13 cellular contexts compared by ENCODE assay signal in genomic region chr1:204462229-204462561, GRCh38. TPM values are rescaled to one million over a fixed set of nuclear protein-coding genes. Genes with fewer than 3 reads are reported as not detected.
DNase-seq lines count a peak whose midpoint lies in the region; ATAC-seq, FAIRE-seq and TF ChIP-seq lines count a peak whose summit lies in the region.
"Had no signal": no experiment of that assay in that cellular context is flagged by ENCODE, and none has a peak within 500 bp of the region (broad histone marks: within the 10 kb centered on the region; RNA-seq: fewer than 3 reads in every experiment).

No MANE protein-coding gene starts in this region.

- in situ Hi-C loops in K562 (cut with MboI): no loop called here

- peak overlapping the region; percentile 78 to 99 (median 93) for H3K4me2 ChIP-seq in BLaER1 treated with 17β-estradiol and CSF1 and Interleukin-3, amounts not matched to agents 10 nM and 100 nM
- H3K4me2 ChIP-seq in DND-41 (ENCODE audit: insufficient read depth, low read length): peak overlapping the region; percentile 50
- no peak overlapping the region for H3K4me2 ChIP-seq in K562 (ENCODE audit: insufficient read depth, low read length)

- DNase-seq in DND-41: no peak
- DNase-seq in K562 (ENCODE audit: extremely low read depth in 1 of 4, low spot score in 3 of 4): peak; percentile 49 to 55 (median 52)
- DNase-seq in ecto neural progenitor cell (ENCODE audit: low spot score): no peak
- DNase-seq in central memory CD4-positive, alpha-beta T cell: no peak
- no peak for DNase-seq in NCI-H446 (lab: John Stamatoyannopoulos, UW)
- DNase-seq: cerebellar nuclear complex, HFFc6, NCI-H1105 treated with DMSO at 0.1 percent for 48 hours, NCI-H446 treated with DMSO at 0.1 percent for 48 hours, RPMI8226 had no signal

- H3K79me2 ChIP-seq in DND-41 (ENCODE audit: insufficient read depth, low read length) (no peaks in the 10 kb centered on the region), K562 (ENCODE audit: control insufficient read depth, insufficient read depth, low read length) (no peaks in the 10 kb centered on the region)

- no peak for TF ChIP-seq EP300 in K562 (IDR thresholded peaks at IDR 0.05; ENCODE audit: low read length)

- H3K4me1 ChIP-seq in BLaER1 treated with 17β-estradiol and CSF1 and Interleukin-3, amounts not matched to agents 10 nM and 100 nM: peaks cover 83 to 99% (median 98%) of the 10 kb centered on the region in 10 experiments
- peaks cover 68% of the 10 kb centered on the region for H3K4me1 ChIP-seq in DND-41 (ENCODE audit: insufficient read depth, low read length)
- peaks cover 38 to 56% of the 10 kb centered on the region in 2 experiments for H3K4me1 ChIP-seq in K562 (replicated peaks in 1 of 2; ENCODE audit: control insufficient read depth in 2 of 2, insufficient read depth in 2 of 2, low read length in 2 of 2)
- H3K4me1 ChIP-seq in mucosa of stomach (ENCODE audit: control insufficient read depth, insufficient read depth, low read length): peaks cover 16% of the 10 kb centered on the region

- H3K9me1 ChIP-seq in K562 (ENCODE audit: control insufficient read depth, insufficient read depth, low read length): no peaks in the 10 kb centered on the region

- TF ChIP-seq CTCF in DND-41 (IDR thresholded peaks at IDR 0.05; ENCODE audit: borderline replicate concordance, extremely low read depth, low read length, poor library complexity, severe bottlenecking) (no peak), K562 (IDR thresholded peaks at IDR 0.05 in 2 of 3, conservative IDR thresholded peaks at IDR 0.05 in 1 of 3; ENCODE audit: insufficient read depth in 2 of 3, low read depth in 1 of 3, low read length in 3 of 3) (no peak)

- H3K9me3 ChIP-seq in BLaER1 treated with 17β-estradiol and CSF1 and Interleukin-3, amounts not matched to agents 10 nM and 100 nM (replicated peaks in 1 of 11): no peaks in the 10 kb centered on the region
- no peaks in the 10 kb centered on the region for H3K9me3 ChIP-seq in DND-41 (ENCODE audit: insufficient read depth, low read length, severe bottlenecking)
- no peaks in the 10 kb centered on the region for H3K9me3 ChIP-seq in K562 (replicated peaks; ENCODE audit: control insufficient read depth, insufficient read depth, low read depth, low read length)
- no peaks in the 10 kb centered on the region for H3K9me3 ChIP-seq in mucosa of stomach (ENCODE audit: control insufficient read depth, low read length)
- H3K9me3 ChIP-seq: suprapubic skin had no signal

- TF ChIP-seq POLR2A in K562 (conservative IDR thresholded peaks at IDR 0.05): no peak

- peak overlapping the region; percentile 80 to 96 (median 91); a peak in 21 of 22 replicates for H3K27ac ChIP-seq in BLaER1 treated with 17β-estradiol and CSF1 and Interleukin-3, amounts not matched to agents 10 nM and 100 nM
- H3K27ac ChIP-seq in DND-41 (ENCODE audit: low read length) (peak overlapping the region; percentile 85), K562 (ENCODE audit: extremely low read depth, low read depth, low read length) (no peak overlapping the region)

- H2AFZ ChIP-seq in DND-41 (ENCODE audit: low read depth, low read length) (no peak overlapping the region), K562 (ENCODE audit: low read depth, low read length) (no peak overlapping the region)

- 11% methylated on average over 4 of the region's 4 CpGs for WGBS in K562 (ENCODE audit: insufficient coverage, low coverage, missing lambda C conversion rate)

- POLR2A ChIA-PET in K562 (lab: Yijun Ruan, JAX): interaction anchor here (1.2 to 2.1 kb wide), 3 partner anchors 12 to 31 kb away, joined by 3 to 5 read pairs (median 3); no protein-coding TSS in a partner anchor

- peak overlapping the region in 8 of 10 experiments; percentile 26 to 61 (median 48); a peak in 13 of 20 replicates for H3K4me3 ChIP-seq in BLaER1 treated with 17β-estradiol and CSF1 and Interleukin-3, amounts not matched to agents 10 nM and 100 nM
- peak overlapping the region in 1 of 2 experiments; percentile 17; a peak in 1 of 4 replicates for H3K4me3 ChIP-seq in DND-41 (ENCODE audit: low read depth in 1 of 2, low read length in 2 of 2)
- no peak overlapping the region for H3K4me3 ChIP-seq in K562
- H3K4me3 ChIP-seq in mucosa of stomach (ENCODE audit: low read length): no peak overlapping the region
- H3K4me3 ChIP-seq: suprapubic skin had no signal

- intact Hi-C loops in K562 (cut with micrococcal nuclease): no loop called here

- peaks cover 0 to 23% (median 0%) of the 10 kb centered on the region in 11 experiments; a peak in 5 of 22 replicates for H4K20me1 ChIP-seq in BLaER1 treated with 17β-estradiol and CSF1 and Interleukin-3, amounts not matched to agents 10 nM and 100 nM
- H4K20me1 ChIP-seq in DND-41 (ENCODE audit: insufficient read depth, low read length): peaks cover 8% of the 10 kb centered on the region; the same call in 1 of the 2 replicates
- no peaks in the 10 kb centered on the region for H4K20me1 ChIP-seq in K562 (replicated peaks; ENCODE audit: control insufficient read depth, insufficient read depth, low read length)

- peak; percentile 3; the same call in 1 of the 3 replicates for ATAC-seq in DND-41 (ENCODE audit: insufficient read depth, low read depth)
- peak; percentile 16; the same call in 2 of the 3 replicates for ATAC-seq in K562

- peaks cover 29 to 67% (median 48%) of the 10 kb centered on the region in 11 experiments for H3K36me3 ChIP-seq in BLaER1 treated with 17β-estradiol and CSF1 and Interleukin-3, amounts not matched to agents 10 nM and 100 nM
- H3K36me3 ChIP-seq in DND-41 (ENCODE audit: insufficient read depth, low read length) (peaks cover 55% of the 10 kb centered on the region), K562 (ENCODE audit: control insufficient read depth, insufficient read depth, low read length) (no peaks in the 10 kb centered on the region), mucosa of stomach (ENCODE audit: control insufficient read depth, insufficient read depth, low read length) (peaks cover 18% of the 10 kb centered on the region)

- BruUV-seq in K562 (replicated peaks; lab: Mats Ljungman, UMichigan): no TSS peak

- H3K27me3 ChIP-seq in BLaER1 treated with 17β-estradiol and CSF1 and Interleukin-3, amounts not matched to agents 10 nM and 100 nM: no peaks in the 10 kb centered on the region
- no peaks in the 10 kb centered on the region for H3K27me3 ChIP-seq in DND-41 (ENCODE audit: insufficient read depth, low read length, poor library complexity)
- peaks cover 6 to 14% of the 10 kb centered on the region in 2 experiments for H3K27me3 ChIP-seq in K562 (ENCODE audit: control insufficient read depth in 2 of 2, insufficient read depth in 2 of 2, low read length in 2 of 2)
- no peaks in the 10 kb centered on the region for H3K27me3 ChIP-seq in mucosa of stomach (ENCODE audit: control insufficient read depth, insufficient read depth, low read length)
- H3K27me3 ChIP-seq: suprapubic skin had no signal

- FAIRE-seq in K562 (lab: Jason Lieb, UNC): no peak

- CTCF ChIA-PET in K562 (lab: Yijun Ruan, JAX; ENCODE audit: low intra/inter-chr PET ratio): no interaction called here

- no peak for TF ChIP-seq RAD21 in K562 (CRISPR knock-in tag; conservative IDR thresholded peaks at IDR 0.05 in 1 of 2, IDR thresholded peaks at IDR 0.05 in 1 of 2)

- H3K9ac ChIP-seq in BLaER1 treated with 17β-estradiol and CSF1 and Interleukin-3, amounts not matched to agents 10 nM and 100 nM: peak overlapping the region; percentile 72 to 85 (median 81); a peak in 21 of 22 replicates
- H3K9ac ChIP-seq in DND-41 (ENCODE audit: low read depth, low read length) (peak overlapping the region; percentile 12; the same call in 1 of the 2 replicates), K562 (ENCODE audit: insufficient read depth in 1 of 2, low read depth in 2 of 2, low read length in 2 of 2) (peak overlapping the region in 1 of 2 experiments; percentile 14; a peak in 1 of 4 replicates), mucosa of stomach (ENCODE audit: low read length) (peak overlapping the region; percentile 9)

RNA-seq across cellular contexts. Expression of gene PIK3C2B, which starts 32.4 kb away (rescaled TPM):
- total RNA-seq in K562 (2011; cell fraction: chromatin; rRNA removed; ENCODE audit: low replicate concordance): 1.7 and 12.0 TPM in 2 replicates
- 2.2 and 6.7 TPM in 2 replicates for total RNA-seq in K562 (2011; cell fraction: nucleolus; rRNA removed)
- total RNA-seq in K562 (2011; cell fraction: nucleoplasm; rRNA removed): 2.1 and 2.4 TPM in 2 replicates
- total RNA-seq in K562 (2014; rRNA removed) (0.95 and 1.6 TPM in 2 replicates), K562 (2014; rRNA removed; fragmentation: Illumina TruSeq; extraction: Trizol) (0.61 and 0.62 TPM in 2 replicates), K562 (2015; rRNA removed; fragmentation: Illumina TruSeq; extraction: Trizol) (0.34 and 0.72 TPM in 2 replicates), K562 (2021) (1.8 and 2.9 TPM in 2 replicates)
- polyA plus RNA-seq in K562 (2011; rRNA removed) (1.1 and 4.0 TPM in 2 replicates), K562 (2014; fragmentation: Illumina TruSeq; extraction: Trizol) (0.55 and 0.82 TPM in 2 replicates), K562 (2014; fragmentation: Nextera tagmentation; extraction: Ambion mirVana) (under 1 TPM; 0.10 to 0.27 TPM), K562 (2014; rRNA removed) (0.27 and 0.65 TPM in 2 replicates)
- 2.0 and 3.0 TPM in 2 replicates for polyA plus RNA-seq in K562 (2011; cell fraction: cytosol; rRNA removed)
- polyA plus RNA-seq in K562 (2011; cell fraction: nucleus; rRNA removed): 3.8 and 3.9 TPM in 2 replicates
- polyA plus RNA-seq in K562 (2012): 1.4 and 2.8 TPM in 2 replicates
- 3.3 and 3.9 TPM in 2 replicates for polyA minus RNA-seq in K562 (2011; rRNA and poly(A)+ RNA removed)
- 2.7 and 7.7 TPM in 2 replicates for polyA minus RNA-seq in K562 (2011; cell fraction: cytosol; rRNA and poly(A)+ RNA removed)
- polyA minus RNA-seq in K562 (2011; cell fraction: nucleus; rRNA and poly(A)+ RNA removed): 3.1 and 6.1 TPM in 2 replicates

RNA-seq across cellular contexts. Expression of gene PPP1R15B, which starts 50.6 kb away (rescaled TPM):
- total RNA-seq in K562 (2011; cell fraction: chromatin; rRNA removed; ENCODE audit: low replicate concordance): 89.5 and 106 TPM in 2 replicates
- total RNA-seq in K562 (2011; cell fraction: nucleolus; rRNA removed): 92.1 and 92.6 TPM in 2 replicates
- 106 and 121 TPM in 2 replicates for total RNA-seq in K562 (2011; cell fraction: nucleoplasm; rRNA removed)
- total RNA-seq in K562 (2014; rRNA removed) (30.8 and 32.3 TPM in 2 replicates), K562 (2014; rRNA removed; fragmentation: Illumina TruSeq; extraction: Trizol) (42.2 and 45.5 TPM in 2 replicates), K562 (2015; rRNA removed; fragmentation: Illumina TruSeq; extraction: Trizol) (30.6 and 32.4 TPM in 2 replicates), K562 (2021) (46.5 and 48.1 TPM in 2 replicates)
- polyA plus RNA-seq in K562 (2011; rRNA removed) (24.6 and 27.0 TPM in 2 replicates), K562 (2014; fragmentation: Illumina TruSeq; extraction: Trizol) (34.2 and 36.5 TPM in 2 replicates), K562 (2014; fragmentation: Nextera tagmentation; extraction: Ambion mirVana) (10 to 100 TPM; 17.0 to 24.7 TPM), K562 (2014; rRNA removed) (26.9 and 27.2 TPM in 2 replicates)
- polyA plus RNA-seq in K562 (2011; cell fraction: cytosol; rRNA removed): 19.2 and 23.1 TPM in 2 replicates
- 18.4 and 20.5 TPM in 2 replicates for polyA plus RNA-seq in K562 (2011; cell fraction: nucleus; rRNA removed)
- 15.8 and 22.5 TPM in 2 replicates for polyA plus RNA-seq in K562 (2012)
- 47.0 and 63.2 TPM in 2 replicates for polyA minus RNA-seq in K562 (2011; rRNA and poly(A)+ RNA removed)
- 38.7 and 39.2 TPM in 2 replicates for polyA minus RNA-seq in K562 (2011; cell fraction: cytosol; rRNA and poly(A)+ RNA removed)
- 36.5 and 72.2 TPM in 2 replicates for polyA minus RNA-seq in K562 (2011; cell fraction: nucleus; rRNA and poly(A)+ RNA removed)

RNA-seq across cellular contexts. Expression of gene MDM4, which starts 54.0 kb away (rescaled TPM):
- 237 and 644 TPM in 2 replicates for total RNA-seq in K562 (2011; cell fraction: chromatin; rRNA removed; ENCODE audit: low replicate concordance)
- 117 and 136 TPM in 2 replicates for total RNA-seq in K562 (2011; cell fraction: nucleolus; rRNA removed)
- total RNA-seq in K562 (2011; cell fraction: nucleoplasm; rRNA removed): 249 and 386 TPM in 2 replicates
- total RNA-seq in K562 (2014; rRNA removed) (21.2 and 24.6 TPM in 2 replicates), K562 (2014; rRNA removed; fragmentation: Illumina TruSeq; extraction: Trizol) (40.6 and 53.0 TPM in 2 replicates), K562 (2015; rRNA removed; fragmentation: Illumina TruSeq; extraction: Trizol) (32.2 and 33.4 TPM in 2 replicates), K562 (2021) (55.9 and 61.7 TPM in 2 replicates)
- polyA plus RNA-seq in K562 (2011; rRNA removed) (41.2 and 46.7 TPM in 2 replicates), K562 (2014; fragmentation: Illumina TruSeq; extraction: Trizol) (10.0 TPM in 2 replicates), K562 (2014; fragmentation: Nextera tagmentation; extraction: Ambion mirVana) (10 to 100 TPM in 1 of 2 experiments, 1 to 10 TPM in 1; 3.3 to 11.1 TPM), K562 (2014; rRNA removed) (17.9 and 22.6 TPM in 2 replicates)
- 5.9 and 16.5 TPM in 2 replicates for polyA plus RNA-seq in K562 (2011; cell fraction: cytosol; rRNA removed)
- polyA plus RNA-seq in K562 (2011; cell fraction: nucleus; rRNA removed): 63.1 and 81.2 TPM in 2 replicates
- 5.2 and 7.5 TPM in 2 replicates for polyA plus RNA-seq in K562 (2012)
- polyA minus RNA-seq in K562 (2011; rRNA and poly(A)+ RNA removed): 171 and 249 TPM in 2 replicates
- 15.7 and 26.6 TPM in 2 replicates for polyA minus RNA-seq in K562 (2011; cell fraction: cytosol; rRNA and poly(A)+ RNA removed)
- polyA minus RNA-seq in K562 (2011; cell fraction: nucleus; rRNA and poly(A)+ RNA removed): 120 and 165 TPM in 2 replicates

Comparison
In these comparisons a context has a peak if more than half of its experiments do, and no peak if none do; other contexts are left out.
1. H3K4me3 ChIP-seq: peak in BLaER1 treated with 17β-estradiol and CSF1 and Interleukin-3, amounts not matched to agents 10 nM and 100 nM (8 of 10); none in K562 (single experiment) and mucosa of stomach (single experiment).
2. DNase-seq: peak in K562 (4 of 4); none in DND-41 (single experiment), ecto neural progenitor cell (single experiment), central memory CD4-positive, alpha-beta T cell (single experiment) and NCI-H446 (0 of 2).